1 cellular context compared by ENCODE assay signal in genomic region chr10:72098301-72099053, GRCh38.
A peak's percentile ranks its signal among the peaks of the same experiment; 100 is the strongest.
TF ChIP-seq lines count a peak whose summit lies in the region.

No MANE protein-coding gene starts in this region.

TF ChIP-seq in HEK293, 187 proteins besides CTCF, POLR2A, EP300 and RAD21 (continued from another document):
- no peak for TF ChIP-seq ZBTB26 (tag by site-specific recombination; optimal IDR thresholded peaks at IDR 0.05)
- TF ChIP-seq SP2 (tag by site-specific recombination; IDR thresholded peaks at IDR 0.05): peak; percentile 49
- no peak; the same call in 1 of the 2 replicates for TF ChIP-seq ZNF610 (tag by site-specific recombination; IDR thresholded peaks at IDR 0.05; ENCODE audit: borderline replicate concordance)
- peak; percentile 63; the same call in 1 of the 2 replicates for TF ChIP-seq ZNF76 (tag by site-specific recombination; IDR thresholded peaks at IDR 0.05; ENCODE audit: borderline replicate concordance, low read depth)
- TF ChIP-seq ZNF366 (tag by site-specific recombination; conservative IDR thresholded peaks at IDR 0.05): peak; percentile 80
- peak; percentile 89 for TF ChIP-seq KLF8 (tag by site-specific recombination; IDR thresholded peaks at IDR 0.05)
- TF ChIP-seq FEZF1 (tag by site-specific recombination; IDR thresholded peaks at IDR 0.05): peak; percentile 98
- TF ChIP-seq ZSCAN18 (tag by site-specific recombination; IDR thresholded peaks at IDR 0.05): no peak
- peak; percentile 79; the same call in 1 of the 2 replicates for TF ChIP-seq ZEB2 (tag by site-specific recombination; IDR thresholded peaks at IDR 0.05)
- peak; percentile 69 for TF ChIP-seq KLF10 (tag by site-specific recombination; IDR thresholded peaks at IDR 0.05)
- peak; percentile 92 for TF ChIP-seq ZNF843 (tag by site-specific recombination; IDR thresholded peaks at IDR 0.05)
- TF ChIP-seq ZNF580 (tag by site-specific recombination; IDR thresholded peaks at IDR 0.05): peak; percentile 76
- peak; percentile 75 for TF ChIP-seq ZNF2 (tag by site-specific recombination; IDR thresholded peaks at IDR 0.05)
- TF ChIP-seq ZNF184 (tag by site-specific recombination; IDR thresholded peaks at IDR 0.05): peak; percentile 75; the same call in 1 of the 2 replicates
- peak; percentile 89 for TF ChIP-seq SP7 (tag by site-specific recombination; IDR thresholded peaks at IDR 0.05)
- peak; percentile 70; the same call in 1 of the 2 replicates for TF ChIP-seq ZSCAN23 (tag by site-specific recombination; IDR thresholded peaks at IDR 0.05)
- no peak for TF ChIP-seq ZNF473 (tag by site-specific recombination; IDR thresholded peaks at IDR 0.05)
- TF ChIP-seq ZNF146 (tag by site-specific recombination; IDR thresholded peaks at IDR 0.05): peak; percentile 41; the same call in 1 of the 2 replicates
- TF ChIP-seq KLF17 (tag by site-specific recombination; IDR thresholded peaks at IDR 0.05): peak; percentile 89; the same call in 1 of the 2 replicates
- peak; percentile 91 for TF ChIP-seq BCL6B (tag by site-specific recombination; IDR thresholded peaks at IDR 0.05)
- peak; percentile 92 for TF ChIP-seq ZNF335 (tag by site-specific recombination; conservative IDR thresholded peaks at IDR 0.05)
- peak; percentile 93 for TF ChIP-seq ZNF639 (tag by site-specific recombination; IDR thresholded peaks at IDR 0.05)
- no peak for TF ChIP-seq ZSCAN5A (tag by site-specific recombination; IDR thresholded peaks at IDR 0.05)
- 0 out of 2 replicates have a peak, but pooled peaks have one; percentile 13 for TF ChIP-seq HIC1 (tag by site-specific recombination; IDR thresholded peaks at IDR 0.05)
